Comparison of ENCODE assay signal across 8 cellular contexts in the genomic region with DNA sequence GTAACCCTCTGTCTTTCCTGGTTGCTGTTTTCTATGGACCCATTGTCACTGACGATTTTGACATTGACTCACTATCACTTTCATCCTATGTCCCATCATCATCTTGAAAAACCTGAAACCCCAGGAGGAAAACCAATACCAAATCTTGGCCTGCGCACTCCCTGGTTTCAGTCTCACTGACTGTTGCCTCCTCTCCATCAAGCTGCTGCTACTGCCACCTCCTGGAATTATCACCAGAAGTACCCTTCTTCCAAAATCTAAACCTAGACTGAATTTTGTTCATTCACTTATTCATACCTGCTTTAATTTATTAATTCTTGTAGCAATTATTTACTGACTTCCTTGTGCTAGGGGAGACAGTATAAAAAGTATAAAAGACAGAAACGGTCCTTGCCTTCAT. TPM values are rescaled to one million over a fixed set of nuclear protein-coding genes. Genes with fewer than 3 reads are reported as not detected.
DNase-seq lines count a peak whose midpoint lies in the region; TF ChIP-seq lines count a peak whose summit lies in the region.

No MANE protein-coding gene starts in this region.

- DNase-seq in Caki2 (ENCODE audit: low read depth) (peak; percentile 13), Karpas-422 (peak; percentile 67), mesendoderm (peak; percentile 45), GM20000 (ENCODE audit: low spot score) (no peak), NCI-H1105 treated with DMSO at 0.1 percent for 48 hours (lab: John Stamatoyannopoulos, UW) (no peak), NCI-H510A treated with DMSO at 0.1 percent for 48 hours (lab: John Stamatoyannopoulos, UW) (no peak), prostate gland (ENCODE audit: low spot score) (no peak)
- DNase-seq in activated naive CD8-positive, alpha-beta T cell treated with anti-CD3 and anti-CD28 coated beads for 36 hours, result peak; percentile 35

- H3K79me2 ChIP-seq in Karpas-422 (ENCODE audit: low read length) (no peaks in the 10 kb centered on the region), mesendoderm (ENCODE audit: control insufficient read depth, insufficient read depth, low read length) (no peaks in the 10 kb centered on the region)

- H2AFZ ChIP-seq in Karpas-422 (ENCODE audit: low read length), result no peak overlapping the region

- WGBS in mesendoderm (ENCODE audit: extremely low coverage, insufficient coverage, low lambda C conversion rate), result no CpG with 5 or more reads among the region's 3 CpGs
- 51% methylated on average over 3 of the region's 3 CpGs for WGBS in prostate gland

- in situ Hi-C loops in Caki2 (cut with HindIII; ENCODE audit: low pct_unique_long_range_greater_than_20kb, low sequenced_read_pairs), result no loop called here

- no peaks in the 10 kb centered on the region for H3K79me1 ChIP-seq in mesendoderm (ENCODE audit: low read length)

- H3K9me3 ChIP-seq in Karpas-422 (ENCODE audit: low read length) (no peaks in the 10 kb centered on the region), prostate gland (no peaks in the 10 kb centered on the region)

- no peak for TF ChIP-seq CTCF in GM20000 (IDR thresholded peaks at IDR 0.05; ENCODE audit: extremely low read depth, missing control alignments)
- TF ChIP-seq CTCF in prostate gland (IDR thresholded peaks at IDR 0.05), result peak in 1 of 4 experiments; percentile 8

- H2BK15ac ChIP-seq in mesendoderm (replicated peaks; ENCODE audit: low read depth), result no peak overlapping the region

- no peak overlapping the region for H4K8ac ChIP-seq in mesendoderm (ENCODE audit: low read depth, low read length)

- no peaks in the 10 kb centered on the region for H3K9me2 ChIP-seq in Karpas-422 (replicated peaks; ENCODE audit: insufficient read depth, low read length)

- H3K9me3 Mint-ChIP-seq in activated naive CD8-positive, alpha-beta T cell treated with anti-CD3 and anti-CD28 coated beads for 36 hours, result no peaks in the 10 kb centered on the region

- H3K4me1 Mint-ChIP-seq in activated naive CD8-positive, alpha-beta T cell treated with anti-CD3 and anti-CD28 coated beads for 36 hours, result peaks cover 6% of the 10 kb centered on the region

- H2AK5ac ChIP-seq in mesendoderm (ENCODE audit: low read length), result no peak overlapping the region

- H3K4ac ChIP-seq in mesendoderm (ENCODE audit: low read depth, low read length), result no peak overlapping the region

- no peaks in the 10 kb centered on the region for H3K4me1 ChIP-seq in Karpas-422 (ENCODE audit: low read length)
- no peaks in the 10 kb centered on the region for H3K4me1 ChIP-seq in mesendoderm (ENCODE audit: control insufficient read depth, low read depth, low read length)
- H3K4me1 ChIP-seq in prostate gland (replicated peaks), result no peaks in the 10 kb centered on the region

- intact Hi-C loops in prostate gland (cut with DNase I), result no loop called here

- H3K18ac ChIP-seq in mesendoderm (ENCODE audit: low read length), result no peak overlapping the region

- H3K4me2 ChIP-seq in Karpas-422 (ENCODE audit: low read depth, low read length, poor library complexity, severe bottlenecking), result no peak overlapping the region
- H3K4me2 ChIP-seq in mesendoderm (ENCODE audit: low read length), result no peak overlapping the region

- H3K27ac Mint-ChIP-seq in activated naive CD8-positive, alpha-beta T cell treated with anti-CD3 and anti-CD28 coated beads for 36 hours, result peak overlapping the region; percentile 67

- H3K4me3 Mint-ChIP-seq in activated naive CD8-positive, alpha-beta T cell treated with anti-CD3 and anti-CD28 coated beads for 36 hours, result no peak overlapping the region

- H3K23ac ChIP-seq in mesendoderm (ENCODE audit: low read length), result no peak overlapping the region

- H3K27ac ChIP-seq in Karpas-422 (ENCODE audit: low read length) (no peak overlapping the region), mesendoderm (ENCODE audit: low read depth, low read length) (no peak overlapping the region), prostate gland (no peak overlapping the region)

- H4K5ac ChIP-seq in mesendoderm (ENCODE audit: low read length), result no peak overlapping the region

- no peaks in the 10 kb centered on the region for H3K27me3 Mint-ChIP-seq in activated naive CD8-positive, alpha-beta T cell treated with anti-CD3 and anti-CD28 coated beads for 36 hours

- no peaks in the 10 kb centered on the region for H3K36me3 ChIP-seq in Karpas-422 (ENCODE audit: insufficient read depth, low read length)
- no peaks in the 10 kb centered on the region for H3K36me3 ChIP-seq in mesendoderm (ENCODE audit: control insufficient read depth, insufficient read depth, low read length)
- H3K36me3 ChIP-seq in prostate gland, result no peaks in the 10 kb centered on the region

- H3K4me3 ChIP-seq in Karpas-422 (ENCODE audit: low read length), result no peak overlapping the region
- H3K4me3 ChIP-seq in mesendoderm (ENCODE audit: low read length), result no peak overlapping the region
- H3K4me3 ChIP-seq in prostate gland, result no peak overlapping the region

- TF ChIP-seq POLR2A in prostate gland (IDR thresholded peaks at IDR 0.05), result no peak

- H3K9ac ChIP-seq in Karpas-422 (ENCODE audit: low read length) (no peak overlapping the region), mesendoderm (ENCODE audit: low read length) (no peak overlapping the region)

- no peak overlapping the region for H3K56ac ChIP-seq in mesendoderm (ENCODE audit: low read length)

- no peak overlapping the region for H2BK120ac ChIP-seq in mesendoderm (ENCODE audit: low read depth, low read length)

- no peaks in the 10 kb centered on the region for H4K20me1 ChIP-seq in Karpas-422 (ENCODE audit: insufficient read depth, low read depth, low read length)

- no peaks in the 10 kb centered on the region for H3K27me3 ChIP-seq in Karpas-422 (ENCODE audit: low read length)
- H3K27me3 ChIP-seq in mesendoderm (ENCODE audit: insufficient read depth, low read length, poor library complexity), result no peaks in the 10 kb centered on the region
- H3K27me3 ChIP-seq in prostate gland (replicated peaks; ENCODE audit: insufficient read depth), result no peaks in the 10 kb centered on the region

- H3K36me3 Mint-ChIP-seq in activated naive CD8-positive, alpha-beta T cell treated with anti-CD3 and anti-CD28 coated beads for 36 hours, result no peaks in the 10 kb centered on the region

- H2BK5ac ChIP-seq in mesendoderm (ENCODE audit: low read length), result no peak overlapping the region

RNA-seq across cellular contexts. Expression of a gene that starts 44.5 kb away (rescaled TPM):
- total RNA-seq in Caki2 (2014; rRNA removed; shearing (Covaris generic); ENCODE audit: low replicate concordance), result 47.1 and 52.6 TPM in 2 replicates
- 18.3 and 18.4 TPM in 2 replicates for total RNA-seq in Karpas-422 (2014; rRNA removed; shearing (Covaris generic); ENCODE audit: low replicate concordance)
- 10 to 100 TPM; 18.1 to 20.2 TPM for total RNA-seq in activated naive CD8-positive, alpha-beta T cell treated with anti-CD3 and anti-CD28 coated beads for 36 hours
- polyA plus RNA-seq in mesendoderm (2013, experiment 1 of 2), result 6.8 TPM
- 7.3 TPM for polyA plus RNA-seq in mesendoderm (2013, experiment 2 of 2)
- 10 to 100 TPM; 28.9 to 33.7 TPM for total RNA-seq in prostate gland

Comparison
In these comparisons a context has a peak if more than half of its experiments do, and no peak if none do; other contexts are left out.
1. DNase-seq: peak in Caki2 (single experiment), Karpas-422 (single experiment), activated naive CD8-positive, alpha-beta T cell treated with anti-CD3 and anti-CD28 coated beads for 36 hours (single experiment) and mesendoderm (single experiment); none in GM20000 (single experiment), NCI-H1105 treated with DMSO at 0.1 percent for 48 hours (single experiment), NCI-H510A treated with DMSO at 0.1 percent for 48 hours (single experiment) and prostate gland (single experiment).